1 cellular context compared by ENCODE assay signal in the genomic region with DNA sequence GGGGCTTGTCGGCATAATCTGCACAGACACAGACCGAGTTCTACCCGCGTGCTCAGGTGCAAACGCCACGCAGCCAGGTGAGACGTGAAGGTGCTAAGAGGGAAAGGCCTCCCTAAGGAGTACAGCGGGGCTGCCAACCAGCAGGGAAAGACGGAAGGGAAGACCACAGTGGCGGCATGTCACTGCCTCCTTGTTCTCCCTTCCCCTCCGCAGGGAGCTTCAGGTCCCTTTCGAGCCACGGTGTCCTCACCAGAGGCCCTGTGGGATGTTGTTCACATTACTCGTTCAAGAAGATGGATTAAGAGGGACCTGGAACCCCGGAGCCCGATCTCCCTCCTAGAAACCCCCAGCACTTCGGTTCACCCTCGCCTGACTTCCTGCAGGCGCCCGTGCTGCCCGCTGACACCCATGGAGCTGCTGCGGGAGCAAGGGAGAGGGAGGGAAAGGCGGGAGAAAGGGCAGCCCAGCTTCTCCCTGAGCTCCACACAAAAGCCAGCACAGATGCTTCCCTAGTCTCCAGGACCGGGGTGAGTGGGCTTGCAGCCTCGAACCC.
TF ChIP-seq lines count a peak whose summit lies in the region.

No MANE protein-coding gene starts in this region.

TF ChIP-seq in GM23338, 12 proteins besides CTCF, POLR2A, EP300 and RAD21 (continued from another document):
- TF ChIP-seq CREB1 (CRISPR knock-in tag; IDR thresholded peaks at IDR 0.05; ENCODE audit: low read depth) (no peak), NANOG (IDR thresholded peaks at IDR 0.05; ENCODE audit: borderline replicate concordance) (no peak), EZH2phosphoT487 (IDR thresholded peaks at IDR 0.05; ENCODE audit: unreplicated experiment) (no peak), EZH2 (IDR thresholded peaks at IDR 0.05; ENCODE audit: low read depth, unreplicated experiment) (no peak), JUNB (IDR thresholded peaks at IDR 0.05; ENCODE audit: unreplicated experiment) (no peak), STAT1 (IDR thresholded peaks at IDR 0.05; ENCODE audit: unreplicated experiment) (no peak)
- TF ChIP-seq, protein P1, sequence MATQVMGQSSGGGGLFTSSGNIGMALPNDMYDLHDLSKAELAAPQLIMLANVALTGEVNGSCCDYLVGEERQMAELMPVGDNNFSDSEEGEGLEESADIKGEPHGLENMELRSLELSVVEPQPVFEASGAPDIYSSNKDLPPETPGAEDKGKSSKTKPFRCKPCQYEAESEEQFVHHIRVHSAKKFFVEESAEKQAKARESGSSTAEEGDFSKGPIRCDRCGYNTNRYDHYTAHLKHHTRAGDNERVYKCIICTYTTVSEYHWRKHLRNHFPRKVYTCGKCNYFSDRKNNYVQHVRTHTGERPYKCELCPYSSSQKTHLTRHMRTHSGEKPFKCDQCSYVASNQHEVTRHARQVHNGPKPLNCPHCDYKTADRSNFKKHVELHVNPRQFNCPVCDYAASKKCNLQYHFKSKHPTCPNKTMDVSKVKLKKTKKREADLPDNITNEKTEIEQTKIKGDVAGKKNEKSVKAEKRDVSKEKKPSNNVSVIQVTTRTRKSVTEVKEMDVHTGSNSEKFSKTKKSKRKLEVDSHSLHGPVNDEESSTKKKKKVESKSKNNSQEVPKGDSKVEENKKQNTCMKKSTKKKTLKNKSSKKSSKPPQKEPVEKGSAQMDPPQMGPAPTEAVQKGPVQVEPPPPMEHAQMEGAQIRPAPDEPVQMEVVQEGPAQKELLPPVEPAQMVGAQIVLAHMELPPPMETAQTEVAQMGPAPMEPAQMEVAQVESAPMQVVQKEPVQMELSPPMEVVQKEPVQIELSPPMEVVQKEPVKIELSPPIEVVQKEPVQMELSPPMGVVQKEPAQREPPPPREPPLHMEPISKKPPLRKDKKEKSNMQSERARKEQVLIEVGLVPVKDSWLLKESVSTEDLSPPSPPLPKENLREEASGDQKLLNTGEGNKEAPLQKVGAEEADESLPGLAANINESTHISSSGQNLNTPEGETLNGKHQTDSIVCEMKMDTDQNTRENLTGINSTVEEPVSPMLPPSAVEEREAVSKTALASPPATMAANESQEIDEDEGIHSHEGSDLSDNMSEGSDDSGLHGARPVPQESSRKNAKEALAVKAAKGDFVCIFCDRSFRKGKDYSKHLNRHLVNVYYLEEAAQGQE (IDR thresholded peaks at IDR 0.05; ENCODE audit: unreplicated experiment) = no peak
- TF ChIP-seq, protein P2, sequence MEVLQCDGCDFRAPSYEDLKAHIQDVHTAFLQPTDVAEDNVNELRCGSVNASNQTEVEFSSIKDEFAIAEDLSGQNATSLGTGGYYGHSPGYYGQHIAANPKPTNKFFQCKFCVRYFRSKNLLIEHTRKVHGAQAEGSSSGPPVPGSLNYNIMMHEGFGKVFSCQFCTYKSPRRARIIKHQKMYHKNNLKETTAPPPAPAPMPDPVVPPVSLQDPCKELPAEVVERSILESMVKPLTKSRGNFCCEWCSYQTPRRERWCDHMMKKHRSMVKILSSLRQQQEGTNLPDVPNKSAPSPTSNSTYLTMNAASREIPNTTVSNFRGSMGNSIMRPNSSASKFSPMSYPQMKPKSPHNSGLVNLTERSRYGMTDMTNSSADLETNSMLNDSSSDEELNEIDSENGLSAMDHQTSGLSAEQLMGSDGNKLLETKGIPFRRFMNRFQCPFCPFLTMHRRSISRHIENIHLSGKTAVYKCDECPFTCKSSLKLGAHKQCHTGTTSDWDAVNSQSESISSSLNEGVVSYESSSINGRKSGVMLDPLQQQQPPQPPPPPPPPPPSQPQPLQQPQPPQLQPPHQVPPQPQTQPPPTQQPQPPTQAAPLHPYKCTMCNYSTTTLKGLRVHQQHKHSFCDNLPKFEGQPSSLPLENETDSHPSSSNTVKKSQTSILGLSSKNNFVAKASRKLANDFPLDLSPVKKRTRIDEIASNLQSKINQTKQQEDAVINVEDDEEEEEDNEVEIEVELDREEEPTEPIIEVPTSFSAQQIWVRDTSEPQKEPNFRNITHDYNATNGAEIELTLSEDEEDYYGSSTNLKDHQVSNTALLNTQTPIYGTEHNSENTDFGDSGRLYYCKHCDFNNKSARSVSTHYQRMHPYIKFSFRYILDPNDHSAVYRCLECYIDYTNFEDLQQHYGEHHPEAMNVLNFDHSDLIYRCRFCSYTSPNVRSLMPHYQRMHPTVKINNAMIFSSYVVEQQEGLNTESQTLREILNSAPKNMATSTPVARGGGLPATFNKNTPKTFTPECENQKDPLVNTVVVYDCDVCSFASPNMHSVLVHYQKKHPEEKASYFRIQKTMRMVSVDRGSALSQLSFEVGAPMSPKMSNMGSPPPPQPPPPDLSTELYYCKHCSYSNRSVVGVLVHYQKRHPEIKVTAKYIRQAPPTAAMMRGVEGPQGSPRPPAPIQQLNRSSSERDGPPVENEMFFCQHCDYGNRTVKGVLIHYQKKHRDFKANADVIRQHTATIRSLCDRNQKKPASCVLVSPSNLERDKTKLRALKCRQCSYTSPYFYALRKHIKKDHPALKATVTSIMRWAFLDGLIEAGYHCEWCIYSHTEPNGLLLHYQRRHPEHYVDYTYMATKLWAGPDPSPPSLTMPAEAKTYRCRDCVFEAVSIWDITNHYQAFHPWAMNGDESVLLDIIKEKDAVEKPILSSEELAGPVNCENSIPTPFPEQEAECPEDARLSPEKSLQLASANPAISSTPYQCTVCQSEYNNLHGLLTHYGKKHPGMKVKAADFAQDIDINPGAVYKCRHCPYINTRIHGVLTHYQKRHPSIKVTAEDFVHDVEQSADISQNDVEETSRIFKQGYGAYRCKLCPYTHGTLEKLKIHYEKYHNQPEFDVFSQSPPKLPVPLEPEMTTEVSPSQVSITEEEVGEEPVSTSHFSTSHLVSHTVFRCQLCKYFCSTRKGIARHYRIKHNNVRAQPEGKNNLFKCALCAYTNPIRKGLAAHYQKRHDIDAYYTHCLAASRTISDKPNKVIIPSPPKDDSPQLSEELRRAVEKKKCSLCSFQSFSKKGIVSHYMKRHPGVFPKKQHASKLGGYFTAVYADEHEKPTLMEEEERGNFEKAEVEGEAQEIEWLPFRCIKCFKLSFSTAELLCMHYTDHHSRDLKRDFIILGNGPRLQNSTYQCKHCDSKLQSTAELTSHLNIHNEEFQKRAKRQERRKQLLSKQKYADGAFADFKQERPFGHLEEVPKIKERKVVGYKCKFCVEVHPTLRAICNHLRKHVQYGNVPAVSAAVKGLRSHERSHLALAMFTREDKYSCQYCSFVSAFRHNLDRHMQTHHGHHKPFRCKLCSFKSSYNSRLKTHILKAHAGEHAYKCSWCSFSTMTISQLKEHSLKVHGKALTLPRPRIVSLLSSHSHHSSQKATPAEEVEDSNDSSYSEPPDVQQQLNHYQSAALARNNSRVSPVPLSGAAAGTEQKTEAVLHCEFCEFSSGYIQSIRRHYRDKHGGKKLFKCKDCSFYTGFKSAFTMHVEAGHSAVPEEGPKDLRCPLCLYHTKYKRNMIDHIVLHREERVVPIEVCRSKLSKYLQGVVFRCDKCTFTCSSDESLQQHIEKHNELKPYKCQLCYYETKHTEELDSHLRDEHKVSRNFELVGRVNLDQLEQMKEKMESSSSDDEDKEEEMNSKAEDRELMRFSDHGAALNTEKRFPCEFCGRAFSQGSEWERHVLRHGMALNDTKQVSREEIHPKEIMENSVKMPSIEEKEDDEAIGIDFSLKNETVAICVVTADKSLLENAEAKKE (CRISPR knock-in tag; IDR thresholded peaks at IDR 0.05) = no peak
- TF ChIP-seq, protein P3, sequence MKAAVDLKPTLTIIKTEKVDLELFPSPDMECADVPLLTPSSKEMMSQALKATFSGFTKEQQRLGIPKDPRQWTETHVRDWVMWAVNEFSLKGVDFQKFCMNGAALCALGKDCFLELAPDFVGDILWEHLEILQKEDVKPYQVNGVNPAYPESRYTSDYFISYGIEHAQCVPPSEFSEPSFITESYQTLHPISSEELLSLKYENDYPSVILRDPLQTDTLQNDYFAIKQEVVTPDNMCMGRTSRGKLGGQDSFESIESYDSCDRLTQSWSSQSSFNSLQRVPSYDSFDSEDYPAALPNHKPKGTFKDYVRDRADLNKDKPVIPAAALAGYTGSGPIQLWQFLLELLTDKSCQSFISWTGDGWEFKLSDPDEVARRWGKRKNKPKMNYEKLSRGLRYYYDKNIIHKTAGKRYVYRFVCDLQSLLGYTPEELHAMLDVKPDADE (IDR thresholded peaks at IDR 0.05) = no peak
